ENCODE assay signal across 8 cellular contexts in genomic region chr6:27096834-27097511, GRCh38.
DNase-seq lines count a peak whose midpoint lies in the region; ATAC-seq, FAIRE-seq and TF ChIP-seq lines count a peak whose summit lies in the region.

No MANE protein-coding gene starts in this region.

- peaks cover 5 to 6% of the 10 kb centered on the region in 2 experiments; a peak in 3 of 5 replicates for H3K4me1 ChIP-seq in K562 (replicated peaks in 1 of 2; ENCODE audit: control insufficient read depth in 2 of 2, insufficient read depth in 2 of 2, low read length in 2 of 2)

- in situ Hi-C loops in K562 (cut with MboI), result no loop called here

- H3K36me3 ChIP-seq in K562 (ENCODE audit: control insufficient read depth, insufficient read depth, low read length), result 0 out of 3 replicates have a peak, but pooled peaks cover 3% of the 10 kb centered on the region

- H3K79me2 ChIP-seq in K562 (ENCODE audit: control insufficient read depth, insufficient read depth, low read length), result no peaks in the 10 kb centered on the region

- peak overlapping the region; percentile 18 for H3K4me3 ChIP-seq in K562

- H3K9me1 ChIP-seq in K562 (ENCODE audit: control insufficient read depth, insufficient read depth, low read length), result no peaks in the 10 kb centered on the region

- peak; percentile 70 for ATAC-seq in K562
- ATAC-seq in GM21381 (IDR thresholded peaks at IDR 0.05; ENCODE audit: unreplicated experiment), result no peak
- no peak for ATAC-seq in GM21717 (IDR thresholded peaks at IDR 0.05; ENCODE audit: unreplicated experiment)

- no peak for TF ChIP-seq EP300 in K562 (IDR thresholded peaks at IDR 0.05; ENCODE audit: low read length)

- intact Hi-C loops in K562 (cut with micrococcal nuclease), result no loop called here

- POLR2A ChIA-PET in K562 (lab: Yijun Ruan, JAX), result interaction anchor here (0.6 to 0.8 kb wide), 2 partner anchors 36 to 50 kb away, joined by 3 to 4 read pairs; a partner anchor contains a TSS

- TF ChIP-seq CTCF in K562 (IDR thresholded peaks at IDR 0.05 in 2 of 3, conservative IDR thresholded peaks at IDR 0.05 in 1 of 3; ENCODE audit: insufficient read depth in 2 of 3, low read depth in 1 of 3, low read length in 3 of 3), result no peak

- FAIRE-seq in K562 (lab: Jason Lieb, UNC), result no peak

- no peaks in the 10 kb centered on the region for H3K27me3 ChIP-seq in K562 (ENCODE audit: control insufficient read depth in 2 of 2, insufficient read depth in 2 of 2, low read length in 2 of 2)

- peak overlapping the region; percentile 70 for H2AFZ ChIP-seq in K562 (ENCODE audit: low read depth, low read length)

- CTCF ChIA-PET in K562 (lab: Yijun Ruan, JAX; ENCODE audit: low intra/inter-chr PET ratio), result no interaction called here

- no peaks in the 10 kb centered on the region for H3K9me3 ChIP-seq in K562 (replicated peaks; ENCODE audit: control insufficient read depth, insufficient read depth, low read depth, low read length)

- H3K27ac ChIP-seq in K562 (ENCODE audit: extremely low read depth, low read depth, low read length), result peak overlapping the region; percentile 39

- H3K9ac ChIP-seq in K562 (ENCODE audit: insufficient read depth in 1 of 2, low read depth in 2 of 2, low read length in 2 of 2), result peak overlapping the region; percentile 38 to 87

- H3K4me2 ChIP-seq in K562 (ENCODE audit: insufficient read depth, low read length), result peak overlapping the region; percentile 61

- no peaks in the 10 kb centered on the region for H4K20me1 ChIP-seq in K562 (replicated peaks; ENCODE audit: control insufficient read depth, insufficient read depth, low read length)

- TF ChIP-seq RAD21 in K562 (CRISPR knock-in tag; conservative IDR thresholded peaks at IDR 0.05 in 1 of 2, IDR thresholded peaks at IDR 0.05 in 1 of 2), result no peak

- TF ChIP-seq POLR2A in K562 (conservative IDR thresholded peaks at IDR 0.05), result peak; percentile 43; the same call in 1 of the 2 replicates

- DNase-seq in ELR (ENCODE audit: low read depth), result peak; percentile 86
- peak; percentile 49 for DNase-seq in NCI-H460 (ENCODE audit: extremely low read depth, low read depth)
- peak in 3 of 4 experiments; percentile 15 to 59 (median 36) for DNase-seq in K562 (ENCODE audit: extremely low read depth in 1 of 4, low spot score in 3 of 4)
- DNase-seq in kidney glomerular epithelial cell (lab: John Stamatoyannopoulos, UW), result peak; percentile 63
- peak; percentile 18 for DNase-seq in stimulated activated CD4-positive, alpha-beta T cell treated with anti-CD3 and anti-CD28 coated beads, Interleukin-4, amount 100 ng/mL, for 1 hour
- DNase-seq in NCI-H2029 (lab: John Stamatoyannopoulos, UW), result no peak

- BruUV-seq in K562 (replicated peaks; lab: Mats Ljungman, UMichigan), result TSS peak; percentile 55

- 57% methylated on average over 43 of the region's 45 CpGs for WGBS in K562 (ENCODE audit: insufficient coverage, low coverage, missing lambda C conversion rate)

TF ChIP-seq in K562, 482 proteins besides CTCF, POLR2A, EP300 and RAD21 (continues in another document):
- TF ChIP-seq DPF2 (IDR thresholded peaks at IDR 0.05), result no peak
- TF ChIP-seq NFIX (CRISPR knock-in tag; IDR thresholded peaks at IDR 0.05; ENCODE audit: low read depth), result no peak
- TF ChIP-seq POLR3A (IDR thresholded peaks at IDR 0.05; ENCODE audit: borderline replicate concordance, extremely low read depth, insufficient read depth, insufficient read length), result peak; percentile 78
- no peak for TF ChIP-seq TAF15 (IDR thresholded peaks at IDR 0.05; ENCODE audit: low read depth, low read length)
- no peak for TF ChIP-seq ZNF518B (CRISPR knock-in tag; IDR thresholded peaks at IDR 0.05)
- no peak for TF ChIP-seq CUX1 (CRISPR knock-in tag; IDR thresholded peaks at IDR 0.05)
